ENCODE assay signal across 1 cellular context in the genomic region with DNA sequence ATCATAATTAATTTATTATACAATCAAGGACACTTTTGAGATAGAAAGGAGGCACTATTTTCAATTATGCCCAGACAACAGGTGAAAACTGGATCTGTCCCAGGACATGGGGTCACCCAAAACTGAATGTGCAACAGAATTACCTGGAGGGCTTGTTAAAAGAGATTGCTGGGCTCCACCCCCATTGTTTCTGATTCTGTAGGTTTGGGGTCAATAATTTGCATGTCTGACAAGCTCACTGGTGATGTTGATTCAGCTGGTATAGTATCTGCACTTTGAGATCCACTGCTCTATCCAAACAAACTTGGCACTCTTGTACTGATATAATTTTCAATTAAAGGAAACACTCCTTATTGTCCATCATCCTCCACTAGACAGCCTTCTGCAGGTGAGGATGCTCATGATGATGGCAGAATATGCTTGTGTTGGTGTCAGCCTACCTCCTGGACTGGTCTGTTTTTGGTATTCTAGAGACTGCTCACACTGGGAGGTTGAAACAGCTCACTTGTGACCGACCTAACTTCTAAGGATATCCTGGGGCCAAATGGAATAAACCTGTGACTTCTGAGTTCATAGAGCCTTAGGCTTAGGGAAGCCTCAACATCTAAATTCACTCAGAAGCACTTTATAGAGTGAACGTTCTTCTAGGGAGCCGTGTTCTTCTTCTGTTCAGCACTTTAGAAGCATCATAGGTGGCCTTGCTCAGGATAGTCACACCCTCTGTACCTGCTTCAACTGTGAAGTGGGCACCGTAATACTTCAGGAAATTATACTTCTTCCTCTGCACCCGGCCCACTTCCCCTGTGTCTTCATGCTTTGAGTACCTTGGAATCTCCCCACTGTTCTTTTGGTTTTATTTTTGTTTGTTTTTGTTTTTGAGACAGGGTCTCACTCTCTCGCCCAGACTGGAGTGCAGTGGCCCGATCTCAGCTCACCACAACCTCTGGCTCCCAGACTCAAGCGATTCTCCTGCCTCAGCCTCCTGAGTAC.
TF ChIP-seq lines count a peak whose summit lies in the region.

No MANE protein-coding gene starts in this region.

TF ChIP-seq in SK-N-SH, 30 proteins besides CTCF, POLR2A, EP300 and RAD21 (continued from another document):
- no peak for TF ChIP-seq CHD2 (IDR thresholded peaks at IDR 0.05; ENCODE audit: low read length, partially characterized antibody)
- no peak for TF ChIP-seq FOXJ3 (CRISPR knock-in tag; IDR thresholded peaks at IDR 0.05)
- no peak for TF ChIP-seq NFIC (IDR thresholded peaks at IDR 0.05; ENCODE audit: borderline replicate concordance)
- TF ChIP-seq, protein P1, sequence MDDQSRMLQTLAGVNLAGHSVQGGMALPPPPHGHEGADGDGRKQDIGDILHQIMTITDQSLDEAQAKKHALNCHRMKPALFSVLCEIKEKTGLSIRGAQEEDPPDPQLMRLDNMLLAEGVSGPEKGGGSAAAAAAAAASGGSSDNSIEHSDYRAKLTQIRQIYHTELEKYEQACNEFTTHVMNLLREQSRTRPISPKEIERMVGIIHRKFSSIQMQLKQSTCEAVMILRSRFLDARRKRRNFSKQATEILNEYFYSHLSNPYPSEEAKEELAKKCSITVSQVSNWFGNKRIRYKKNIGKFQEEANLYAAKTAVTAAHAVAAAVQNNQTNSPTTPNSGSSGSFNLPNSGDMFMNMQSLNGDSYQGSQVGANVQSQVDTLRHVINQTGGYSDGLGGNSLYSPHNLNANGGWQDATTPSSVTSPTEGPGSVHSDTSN (IDR thresholded peaks at IDR 0.05) = no peak
- no peak for TF ChIP-seq TCF12 (IDR thresholded peaks at IDR 0.05)
- TF ChIP-seq, protein P2, sequence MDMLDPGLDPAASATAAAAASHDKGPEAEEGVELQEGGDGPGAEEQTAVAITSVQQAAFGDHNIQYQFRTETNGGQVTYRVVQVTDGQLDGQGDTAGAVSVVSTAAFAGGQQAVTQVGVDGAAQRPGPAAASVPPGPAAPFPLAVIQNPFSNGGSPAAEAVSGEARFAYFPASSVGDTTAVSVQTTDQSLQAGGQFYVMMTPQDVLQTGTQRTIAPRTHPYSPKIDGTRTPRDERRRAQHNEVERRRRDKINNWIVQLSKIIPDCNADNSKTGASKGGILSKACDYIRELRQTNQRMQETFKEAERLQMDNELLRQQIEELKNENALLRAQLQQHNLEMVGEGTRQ (IDR thresholded peaks at IDR 0.05; ENCODE audit: borderline replicate concordance, low read depth, low read length) = no peak
- TF ChIP-seq, protein P3, sequence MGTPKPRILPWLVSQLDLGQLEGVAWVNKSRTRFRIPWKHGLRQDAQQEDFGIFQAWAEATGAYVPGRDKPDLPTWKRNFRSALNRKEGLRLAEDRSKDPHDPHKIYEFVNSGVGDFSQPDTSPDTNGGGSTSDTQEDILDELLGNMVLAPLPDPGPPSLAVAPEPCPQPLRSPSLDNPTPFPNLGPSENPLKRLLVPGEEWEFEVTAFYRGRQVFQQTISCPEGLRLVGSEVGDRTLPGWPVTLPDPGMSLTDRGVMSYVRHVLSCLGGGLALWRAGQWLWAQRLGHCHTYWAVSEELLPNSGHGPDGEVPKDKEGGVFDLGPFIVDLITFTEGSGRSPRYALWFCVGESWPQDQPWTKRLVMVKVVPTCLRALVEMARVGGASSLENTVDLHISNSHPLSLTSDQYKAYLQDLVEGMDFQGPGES (IDR thresholded peaks at IDR 0.05; ENCODE audit: low read depth, low read length) = no peak
- no peak for TF ChIP-seq POLR2AphosphoS5 (IDR thresholded peaks at IDR 0.05; ENCODE audit: low read depth, low read length)
- no peak for TF ChIP-seq JUND (IDR thresholded peaks at IDR 0.05)
- TF ChIP-seq FOSL2 (IDR thresholded peaks at IDR 0.05; ENCODE audit: borderline replicate concordance, low read depth) = no peak
- TF ChIP-seq RCOR1 (IDR thresholded peaks at IDR 0.05; ENCODE audit: low read length) = no peak
- TF ChIP-seq TAF1 (IDR thresholded peaks at IDR 0.05; ENCODE audit: borderline replicate concordance, low read depth, low read length) = no peak
- TF ChIP-seq, protein P4, sequence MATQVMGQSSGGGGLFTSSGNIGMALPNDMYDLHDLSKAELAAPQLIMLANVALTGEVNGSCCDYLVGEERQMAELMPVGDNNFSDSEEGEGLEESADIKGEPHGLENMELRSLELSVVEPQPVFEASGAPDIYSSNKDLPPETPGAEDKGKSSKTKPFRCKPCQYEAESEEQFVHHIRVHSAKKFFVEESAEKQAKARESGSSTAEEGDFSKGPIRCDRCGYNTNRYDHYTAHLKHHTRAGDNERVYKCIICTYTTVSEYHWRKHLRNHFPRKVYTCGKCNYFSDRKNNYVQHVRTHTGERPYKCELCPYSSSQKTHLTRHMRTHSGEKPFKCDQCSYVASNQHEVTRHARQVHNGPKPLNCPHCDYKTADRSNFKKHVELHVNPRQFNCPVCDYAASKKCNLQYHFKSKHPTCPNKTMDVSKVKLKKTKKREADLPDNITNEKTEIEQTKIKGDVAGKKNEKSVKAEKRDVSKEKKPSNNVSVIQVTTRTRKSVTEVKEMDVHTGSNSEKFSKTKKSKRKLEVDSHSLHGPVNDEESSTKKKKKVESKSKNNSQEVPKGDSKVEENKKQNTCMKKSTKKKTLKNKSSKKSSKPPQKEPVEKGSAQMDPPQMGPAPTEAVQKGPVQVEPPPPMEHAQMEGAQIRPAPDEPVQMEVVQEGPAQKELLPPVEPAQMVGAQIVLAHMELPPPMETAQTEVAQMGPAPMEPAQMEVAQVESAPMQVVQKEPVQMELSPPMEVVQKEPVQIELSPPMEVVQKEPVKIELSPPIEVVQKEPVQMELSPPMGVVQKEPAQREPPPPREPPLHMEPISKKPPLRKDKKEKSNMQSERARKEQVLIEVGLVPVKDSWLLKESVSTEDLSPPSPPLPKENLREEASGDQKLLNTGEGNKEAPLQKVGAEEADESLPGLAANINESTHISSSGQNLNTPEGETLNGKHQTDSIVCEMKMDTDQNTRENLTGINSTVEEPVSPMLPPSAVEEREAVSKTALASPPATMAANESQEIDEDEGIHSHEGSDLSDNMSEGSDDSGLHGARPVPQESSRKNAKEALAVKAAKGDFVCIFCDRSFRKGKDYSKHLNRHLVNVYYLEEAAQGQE (IDR thresholded peaks at IDR 0.05; ENCODE audit: low read depth, low read length) = no peak
- no peak for TF ChIP-seq GATA2 (CRISPR knock-in tag; IDR thresholded peaks at IDR 0.05)
- TF ChIP-seq TEAD4 (IDR thresholded peaks at IDR 0.05; ENCODE audit: borderline replicate concordance, insufficient read depth) = no peak
TF ChIP-seq in SK-N-SH: peak in this region for 0.
